25 cellular contexts compared by ENCODE assay signal in genomic region chrX:10043386-10043785, GRCh38.
"Had no signal": no experiment of that assay in that cellular context is flagged by ENCODE, and none has a peak within 500 bp of the region (broad histone marks: within the 10 kb centered on the region; RNA-seq: fewer than 3 reads in every experiment).

No MANE protein-coding gene starts in this region.

- H3K4me3 ChIP-seq: ascending aorta, body of pancreas, MG63, PC-9 had no signal

- ATAC-seq: activated CD8-positive, alpha-beta memory T cell treated with anti-CD3 and anti-CD28 coated beads, Interleukin-2, amount 10 ng/mL, durations not matched to agents 7 days and 5 days; activated naive CD4-positive, alpha-beta T cell treated with anti-CD3 and anti-CD28 coated beads, Interleukin-2, amount 50 U/mL, for 72 hours; activated naive CD8-positive, alpha-beta T cell treated with anti-CD3 and anti-CD28 coated beads, Interleukin-2, amount 50 U/mL, for 24 hours; body of pancreas; WTC11 had no signal

- DNase-seq: activated CD4-positive, alpha-beta T cell treated with anti-CD3 and anti-CD28 coated beads for 48 hours; activated CD4-positive, alpha-beta T cell treated with anti-CD3 and anti-CD28 coated beads, Interleukin-2, amount 50 U/mL, for 4 hours; activated CD4-positive, CD25-positive, alpha-beta regulatory T cell treated with anti-CD3 and anti-CD28 coated beads, Interleukin-2, amount 50 U/mL, for 72 hours; activated CD8-positive, alpha-beta memory T cell treated with anti-CD3 and anti-CD28 coated beads, Interleukin-2, amount 10 ng/mL, durations not matched to agents 7 days and 5 days; activated effector memory CD4-positive, alpha-beta T cell treated with Interleukin-2 at 50 U/mL for 16 hours; activated naive CD4-positive, alpha-beta T cell; activated naive CD8-positive, alpha-beta T cell treated with anti-CD3 and anti-CD28 coated beads, Interleukin-2, amount 50 U/mL, for 24 hours; activated T-cell treated with anti-CD3 and anti-CD28 coated beads, Interleukin-2, amount 50 U/mL, for 24 hours; amniotic stem cell; body of pancreas; central memory CD4-positive, alpha-beta T cell; MG63; MV-4-11; NCI-H1092 treated with DMSO at 0.1 percent for 48 hours; NCI-H1417 treated with DMSO at 0.1 percent for 48 hours; NCI-H1694; NCI-H2029; NCI-H446; NCI-H524; PC-9; SHP77 treated with DMSO at 0.1 percent for 48 hours had no signal

- H3K27ac ChIP-seq: ascending aorta, body of pancreas, KMS-11, PC-9 had no signal

- H3K4me2 ChIP-seq: KMS-11, PC-9 had no signal

- H3K9me3 ChIP-seq: ascending aorta, body of pancreas, MG63 had no signal

- H3K9ac ChIP-seq: KMS-11 had no signal

- H3K27me3 ChIP-seq: ascending aorta, body of pancreas, MG63 had no signal

- H3K36me3 ChIP-seq: ascending aorta, MG63 had no signal
